ENCODE assay signal across 21 cellular contexts in the genomic region with DNA sequence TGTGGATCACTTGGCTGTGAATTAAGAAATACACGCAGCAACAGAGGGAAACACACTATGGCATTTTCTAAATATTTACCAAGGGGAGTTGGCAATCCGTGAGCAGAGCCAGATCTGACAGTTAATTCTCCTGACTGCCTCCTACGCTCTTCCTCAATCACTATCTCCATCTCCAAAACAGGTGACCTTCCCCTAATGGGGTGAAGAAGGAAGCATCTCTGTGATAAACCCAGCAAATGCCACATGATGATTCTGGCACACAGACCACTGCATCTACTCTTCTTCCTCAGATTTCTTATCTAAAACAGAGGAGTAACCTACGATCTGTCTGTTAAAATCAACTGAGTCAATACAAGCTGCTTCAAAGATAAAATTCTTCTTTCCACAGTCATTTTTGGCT. TPM values are rescaled to one million over a fixed set of nuclear protein-coding genes. Genes with fewer than 3 reads are reported as not detected.
DNase-seq lines count a peak whose midpoint lies in the region; FAIRE-seq and TF ChIP-seq lines count a peak whose summit lies in the region.
"Had no signal": no experiment of that assay in that cellular context is flagged by ENCODE, and none has a peak within 500 bp of the region (broad histone marks: within the 10 kb centered on the region; RNA-seq: fewer than 3 reads in every experiment).

No MANE protein-coding gene starts in this region.

- H3K4me3 ChIP-seq in osteoblast (ENCODE audit: insufficient read depth, low read length) (no peak overlapping the region), Caco-2 (ENCODE audit: low read depth, low read length) (no peak overlapping the region)
- H3K4me3 ChIP-seq: BLaER1 treated with 17β-estradiol and CSF1 and Interleukin-3, amounts not matched to agents 10 nM and 100 nM; GM23248; HAP-1 had no signal

- FAIRE-seq in HTR-8/SVneo (lab: Jason Lieb, UNC) (peak; percentile 90), urothelium cell line (lab: Jason Lieb, UNC) (peak; percentile 89)
- FAIRE-seq: GM12892, GM18507, HepG2 had no signal

- no peaks in the 10 kb centered on the region for H4K20me1 ChIP-seq in osteoblast (ENCODE audit: insufficient read depth, low read length)

- H3K27me3 ChIP-seq in osteoblast (ENCODE audit: insufficient read depth, low read length) (peaks cover 51% of the 10 kb centered on the region), Caco-2 (replicated peaks; ENCODE audit: control insufficient read depth, insufficient read depth, low read length) (no peaks in the 10 kb centered on the region)

- no peak overlapping the region for H3K27ac ChIP-seq in osteoblast (ENCODE audit: low read depth, low read length)
- H3K27ac ChIP-seq: BLaER1 treated with 17β-estradiol and CSF1 and Interleukin-3, amounts not matched to agents 10 nM and 100 nM; GM23248; HL-60 had no signal

- CTCF ChIA-PET in Caco-2 (lab: Charles Lee): no interaction called here

- intact Hi-C loops in Caco-2 (cut with micrococcal nuclease; ENCODE audit: unreplicated experiment): no loop called here

- no TSS peak for BruUV-seq in Caco-2 (replicated peaks; lab: Mats Ljungman, UMichigan)

- H3K27me3 Mint-ChIP-seq in Caco-2 (ENCODE audit: insufficient read depth, unreplicated experiment): peaks cover 15% of the 10 kb centered on the region

- H3K4me2 ChIP-seq in osteoblast (ENCODE audit: insufficient read depth, low read length): no peak overlapping the region
- H3K4me2 ChIP-seq: BLaER1 treated with 17β-estradiol and CSF1 and Interleukin-3, amounts not matched to agents 10 nM and 100 nM had no signal

- peaks cover 8% of the 10 kb centered on the region for H3K4me1 Mint-ChIP-seq in Caco-2 (ENCODE audit: low read depth, unreplicated experiment)

- no peaks in the 10 kb centered on the region for H3K9me3 ChIP-seq in osteoblast (ENCODE audit: low read depth, low read length)
- 0 out of 2 replicates have a peak, but pooled peaks cover 3% of the 10 kb centered on the region for H3K9me3 ChIP-seq in Caco-2
- H3K9me3 ChIP-seq: HAP-1 had no signal

- H3K36me3 Mint-ChIP-seq in Caco-2 (ENCODE audit: insufficient read depth, unreplicated experiment): peaks cover 6% of the 10 kb centered on the region

- no peak overlapping the region for H3K4me3 Mint-ChIP-seq in Caco-2 (ENCODE audit: unreplicated experiment)
- H3K4me3 Mint-ChIP-seq: B cell; CD8-positive, alpha-beta memory T cell; IgD-negative memory B cell had no signal

- H2AFZ ChIP-seq in osteoblast (ENCODE audit: low read length): no peak overlapping the region
- H2AFZ ChIP-seq: GM23248 had no signal

- no peak overlapping the region for H3K27ac Mint-ChIP-seq in Caco-2 (ENCODE audit: unreplicated experiment)
- H3K27ac Mint-ChIP-seq: B cell; CD8-positive, alpha-beta memory T cell; IgD-negative memory B cell had no signal

- no peaks in the 10 kb centered on the region for H3K79me2 ChIP-seq in osteoblast (ENCODE audit: insufficient read depth, low read length)

- no peak for DNase-seq in HTR-8/SVneo (ENCODE audit: insufficient read length, low spot score)
- DNase-seq in amniotic epithelial cell (ENCODE audit: low read depth): peak; percentile 13
- peak; percentile 76 for DNase-seq in osteoblast (ENCODE audit: insufficient read length, low spot score, missing footprints)
- no peak for DNase-seq in urothelium cell line (ENCODE audit: low spot score)
- DNase-seq in effector CD8-positive, alpha-beta T cell (lab: John Stamatoyannopoulos, UW): no peak
- no peak for DNase-seq in NCI-H345 treated with DMSO at 0.1 percent for 48 hours (lab: John Stamatoyannopoulos, UW; ENCODE audit: unreplicated experiment)
- DNase-seq in Caco-2: no peak
- DNase-seq: 8988T; CD8-positive, alpha-beta memory T cell; DMS153; DMS79; GDM1; GM23248 had no signal

- H3K4me1 ChIP-seq in osteoblast (ENCODE audit: insufficient read depth, low read length) (no peaks in the 10 kb centered on the region), Caco-2 (no peaks in the 10 kb centered on the region)

- H3K36me3 ChIP-seq in osteoblast (ENCODE audit: insufficient read depth, low read length) (no peaks in the 10 kb centered on the region), Caco-2 (ENCODE audit: control insufficient read depth, insufficient read depth, low read length) (no peaks in the 10 kb centered on the region)
- H3K36me3 ChIP-seq: BLaER1 treated with 17β-estradiol and CSF1 and Interleukin-3, amounts not matched to agents 10 nM and 100 nM; HAP-1 had no signal

- POLR2A ChIA-PET in Caco-2 (lab: Charles Lee): no interaction called here

- TF ChIP-seq CTCF in osteoblast (IDR thresholded peaks at IDR 0.05; ENCODE audit: extremely low read depth, low read depth, low read length): no peak
- no peak for TF ChIP-seq CTCF in Caco-2 (IDR thresholded peaks at IDR 0.05; ENCODE audit: insufficient read depth in 1 of 2, low read depth in 1 of 2, low read length in 1 of 2, severe bottlenecking in 1 of 2, unreplicated experiment in 1 of 2)

- no peaks in the 10 kb centered on the region for H3K9me3 Mint-ChIP-seq in Caco-2 (ENCODE audit: unreplicated experiment)
- H3K9me3 Mint-ChIP-seq: CD8-positive, alpha-beta memory T cell; IgD-negative memory B cell had no signal

RNA-seq across cellular contexts. Expression of a gene that starts 4.4 kb away (rescaled TPM):
- total RNA-seq in osteoblast (under 0.01 TPM in 1 of 2 replicates, not detected in the other), Caco-2 (2022) (1.6 and 1.7 TPM in 2 replicates)

RNA-seq across cellular contexts. Expression of a gene that starts 38.9 kb away (rescaled TPM):
- total RNA-seq in osteoblast (79.6 and 100 TPM in 2 replicates), Caco-2 (2022) (51.3 and 52.6 TPM in 2 replicates)

Comparison
In these comparisons a context has a peak if more than half of its experiments do, and no peak if none do; other contexts are left out.
1. DNase-seq: peak in amniotic epithelial cell (single experiment) and osteoblast (single experiment); none in HTR-8/SVneo (single experiment), urothelium cell line (single experiment), effector CD8-positive, alpha-beta T cell (single experiment), NCI-H345 treated with DMSO at 0.1 percent for 48 hours (single experiment) and Caco-2 (0 of 2).